12 cellular contexts compared by ENCODE assay signal in genomic region chr11:64638017-64638664, GRCh38. TPM values are rescaled to one million over a fixed set of nuclear protein-coding genes. Genes with fewer than 3 reads are reported as not detected.
DNase-seq lines count a peak whose midpoint lies in the region; ATAC-seq and TF ChIP-seq lines count a peak whose summit lies in the region.
"Had no signal": no experiment of that assay in that cellular context is flagged by ENCODE, and none has a peak within 500 bp of the region (broad histone marks: within the 10 kb centered on the region; RNA-seq: fewer than 3 reads in every experiment).

No MANE protein-coding gene starts in this region.

- no peak overlapping the region for H2AFZ ChIP-seq in PC-9

- ATAC-seq in mucosa of descending colon (peak; percentile 90), aorta (ENCODE audit: low FRiP score) (peak; percentile 29), HG03439 (IDR thresholded peaks at IDR 0.05; ENCODE audit: unreplicated experiment) (no peak)
- ATAC-seq: activated CD4-positive, alpha-beta T cell treated with anti-CD3 and anti-CD28 coated beads for 36 hours; activated naive CD4-positive, alpha-beta T cell treated with anti-CD3 and anti-CD28 coated beads, Interleukin-2, amount 50 U/mL, for 72 hours had no signal

- POLR2A ChIA-PET in MCF 10A (lab: Yijun Ruan, JAX) (no interaction called here), PC-9 (lab: Charles Lee; ENCODE audit: unreplicated experiment) (no interaction called here)

- H3K4me1 ChIP-seq in breast epithelium (no peaks in the 10 kb centered on the region), mucosa of descending colon (ENCODE audit: low read depth) (peaks cover 7% of the 10 kb centered on the region), aorta (ENCODE audit: control insufficient read depth in 1 of 2, insufficient read depth in 2 of 2, low read length in 2 of 2) (no peaks in the 10 kb centered on the region), PC-9 (replicated peaks; ENCODE audit: insufficient read depth) (no peaks in the 10 kb centered on the region)

- H3K9me2 ChIP-seq in PC-9 (ENCODE audit: insufficient read depth), result no peaks in the 10 kb centered on the region

- no peaks in the 10 kb centered on the region for H3K4me1 Mint-ChIP-seq in MCF 10A (ENCODE audit: insufficient read depth, unreplicated experiment)

- BruUV-seq in MCF 10A (replicated peaks; lab: Mats Ljungman, UMichigan) (no TSS peak), PC-9 (replicated peaks; lab: Mats Ljungman, UMichigan) (no TSS peak)

- no peaks in the 10 kb centered on the region for H3K36me3 Mint-ChIP-seq in MCF 10A (ENCODE audit: insufficient read depth, unreplicated experiment)
- H3K36me3 Mint-ChIP-seq: activated naive CD4-positive, alpha-beta T cell treated with anti-CD3 and anti-CD28 coated beads, Interleukin-2, amount 50 U/mL, for 72 hours had no signal

- H3K9me3 ChIP-seq in breast epithelium (no peaks in the 10 kb centered on the region), mucosa of descending colon (no peaks in the 10 kb centered on the region), aorta (ENCODE audit: control insufficient read depth, low read length) (no peaks in the 10 kb centered on the region), PC-9 (ENCODE audit: insufficient read depth, low read depth) (no peaks in the 10 kb centered on the region)

- H3K4me3 Mint-ChIP-seq in MCF 10A (ENCODE audit: unreplicated experiment), result no peak overlapping the region
- H3K4me3 Mint-ChIP-seq: activated CD4-positive, alpha-beta T cell treated with anti-CD3 and anti-CD28 coated beads for 36 hours had no signal

- 11 to 12% methylated on average over 30 to 37 of the region's 37 CpGs for WGBS in aorta, 2 donors

- peaks cover 0 to 49% of the 10 kb centered on the region in 2 donors for H3K27me3 ChIP-seq in breast epithelium
- H3K27me3 ChIP-seq in aorta (ENCODE audit: control insufficient read depth in 1 of 2, insufficient read depth in 2 of 2, low read length in 1 of 2), result no peaks in the 10 kb centered on the region
- H3K27me3 ChIP-seq in PC-9 (ENCODE audit: insufficient read depth, low read depth), result peaks cover 67% of the 10 kb centered on the region

- H3K9me3 Mint-ChIP-seq in MCF 10A (ENCODE audit: unreplicated experiment), result no peaks in the 10 kb centered on the region
- H3K9me3 Mint-ChIP-seq: activated naive CD4-positive, alpha-beta T cell treated with anti-CD3 and anti-CD28 coated beads, Interleukin-2, amount 50 U/mL, for 72 hours had no signal

- TF ChIP-seq CTCF in breast epithelium (IDR thresholded peaks at IDR 0.05) (no peak), MCF 10A (IDR thresholded peaks at IDR 0.05; ENCODE audit: unreplicated experiment) (no peak), coronary artery (IDR thresholded peaks at IDR 0.05) (no peak), mucosa of descending colon (IDR thresholded peaks at IDR 0.05) (no peak), PC-9 (conservative IDR thresholded peaks at IDR 0.05) (no peak)

- TF ChIP-seq POLR2A in breast epithelium (IDR thresholded peaks at IDR 0.05), result no peak

- no peak overlapping the region for H3K4me2 ChIP-seq in PC-9

- DNase-seq in breast epithelium (ENCODE audit: low spot score in 2 of 2) (no peak), MCF 10A (ENCODE audit: unreplicated experiment) (no peak), coronary artery (ENCODE audit: low spot score) (no peak), mucosa of descending colon (peak in 2 of 3 donors; percentile 70 to 76), aorta (no peak), PC-9 (no peak), NCI-H446 treated with DMSO at 0.1 percent for 48 hours (lab: John Stamatoyannopoulos, UW) (no peak)
- DNase-seq: activated CD4-positive, alpha-beta T cell treated with anti-CD3 and anti-CD28 coated beads for 36 hours had no signal

- no peaks in the 10 kb centered on the region for H3F3A ChIP-seq in PC-9 (ENCODE audit: insufficient read depth, low read depth)

- no peaks in the 10 kb centered on the region for H4K20me1 ChIP-seq in PC-9 (ENCODE audit: insufficient read depth)

- no peaks in the 10 kb centered on the region for H3K36me3 ChIP-seq in breast epithelium
- H3K36me3 ChIP-seq in mucosa of descending colon (ENCODE audit: low read depth), result no peaks in the 10 kb centered on the region
- H3K36me3 ChIP-seq in aorta (ENCODE audit: control insufficient read depth in 1 of 2, insufficient read depth in 2 of 2, low read length in 1 of 2), result peaks cover 0 to 2% of the 10 kb centered on the region in 2 donors
- H3K36me3 ChIP-seq in PC-9 (ENCODE audit: low read depth), result no peaks in the 10 kb centered on the region

- CTCF ChIA-PET in MCF 10A (lab: Yijun Ruan, JAX) (interaction anchor here (1.5 to 1.6 kb wide), 2 partner anchors 11 to 189 kb away, joined by 4 to 6 read pairs; no protein-coding TSS in a partner anchor), PC-9 (lab: Charles Lee) (no interaction called here)

- no peak overlapping the region for H3K27ac Mint-ChIP-seq in MCF 10A (ENCODE audit: low read depth, unreplicated experiment)
- H3K27ac Mint-ChIP-seq: activated CD4-positive, alpha-beta T cell treated with anti-CD3 and anti-CD28 coated beads for 36 hours; activated naive CD4-positive, alpha-beta T cell treated with anti-CD3 and anti-CD28 coated beads, Interleukin-2, amount 50 U/mL, for 72 hours had no signal

- peaks cover 25% of the 10 kb centered on the region for H3K27me3 Mint-ChIP-seq in MCF 10A (ENCODE audit: insufficient read depth, unreplicated experiment)

- intact Hi-C loops in breast epithelium (cut with DNase I; ENCODE audit: low total_unique reads), result no loop called here
- intact Hi-C loops in MCF 10A (cut with micrococcal nuclease), result no loop called here
- intact Hi-C loops in mucosa of descending colon (cut with DNase I, micrococcal nuclease), result no loop called here
- intact Hi-C loops in aorta (cut with DNase I), result no loop called here
- intact Hi-C loops in PC-9 (cut with micrococcal nuclease; ENCODE audit: unreplicated experiment), result no loop called here

- no peaks in the 10 kb centered on the region for H3K79me2 ChIP-seq in PC-9 (ENCODE audit: low read depth)

- H3K27ac ChIP-seq in breast epithelium (no peak overlapping the region), coronary artery (no peak overlapping the region), aorta (ENCODE audit: low read depth in 1 of 2, low read length in 2 of 2) (no peak overlapping the region), PC-9 (no peak overlapping the region)

- peak overlapping the region in 2 of 3 donors; percentile 29 to 48 for H3K4me3 ChIP-seq in breast epithelium
- peak overlapping the region; percentile 53 for H3K4me3 ChIP-seq in coronary artery
- H3K4me3 ChIP-seq in mucosa of descending colon, result no peak overlapping the region
- H3K4me3 ChIP-seq in aorta (ENCODE audit: low read length in 2 of 2), result no peak overlapping the region
- no peak overlapping the region for H3K4me3 ChIP-seq in PC-9

RNA-seq across cellular contexts. Expression of gene SLC22A12, which starts 47.1 kb away (rescaled TPM):
- total RNA-seq in breast epithelium, result not detected
- not detected in 2 replicates for total RNA-seq in MCF 10A (2022)
- total RNA-seq in mucosa of descending colon, result not detected
- total RNA-seq in aorta, result not detected
- not detected for polyA plus RNA-seq in aorta
- total RNA-seq in PC-9 (2021), result not detected in 2 replicates
- total RNA-seq: activated CD4-positive, alpha-beta T cell treated with anti-CD3 and anti-CD28 coated beads for 36 hours; activated naive CD4-positive, alpha-beta T cell treated with anti-CD3 and anti-CD28 coated beads, Interleukin-2, amount 50 U/mL, for 72 hours; epithelial cell of proximal tubule; lung microvascular endothelial cell had no signal

Comparison
In these comparisons a context has a peak if more than half of its experiments do, and no peak if none do; other contexts are left out.
1. DNase-seq: peak in mucosa of descending colon (2 of 3); none in breast epithelium (0 of 2), MCF 10A (single experiment), coronary artery (single experiment), aorta (0 of 2), PC-9 (0 of 2) and NCI-H446 treated with DMSO at 0.1 percent for 48 hours (single experiment).
2. H3K4me3 ChIP-seq: peak in breast epithelium (2 of 3) and coronary artery (single experiment); none in mucosa of descending colon (single experiment), aorta (0 of 2) and PC-9 (single experiment).